ENCODE assay signal across 25 cellular contexts in genomic region chr16:27127293-27127692, GRCh38.
DNase-seq lines count a peak whose midpoint lies in the region; ATAC-seq and TF ChIP-seq lines count a peak whose summit lies in the region.
"Had no signal": no experiment of that assay in that cellular context is flagged by ENCODE, and none has a peak within 500 bp of the region (broad histone marks: within the 10 kb centered on the region; RNA-seq: fewer than 3 reads in every experiment).

No MANE protein-coding gene starts in this region.

- DNase-seq in AG04449 (ENCODE audit: low read depth, low spot score) (peak; percentile 60), EL (peak; percentile 24), RPMI7951 (ENCODE audit: low read depth) (peak; percentile 30), fibroblast of pulmonary artery (ENCODE audit: low read depth) (peak; percentile 5), NCI-H128 (lab: John Stamatoyannopoulos, UW; ENCODE audit: unreplicated experiment) (no peak), 8988T (no peak), UCSD-AML1 (lab: John Stamatoyannopoulos, UW; ENCODE audit: unreplicated experiment) (no peak)
- DNase-seq: activated CD4-positive, alpha-beta T cell treated with anti-CD3 and anti-CD28 coated beads, Interleukin-2, amount 10 ng/mL, durations not matched to agents 7 days and 5 days; activated CD8-positive, alpha-beta memory T cell treated with anti-CD3 and anti-CD28 coated beads, Interleukin-2, amount 10 ng/mL, durations not matched to agents 7 days and 5 days; activated naive CD4-positive, alpha-beta T cell treated with anti-CD3 and anti-CD28 coated beads for 36 hours; activated T-cell treated with anti-CD3 and anti-CD28 coated beads, Interleukin-2, amount 50 U/mL, for 72 hours; amniotic stem cell; heart left ventricle; Karpas-422; MV-4-11; NCI-H187; NCI-H226; NCI-H82; nucleus accumbens; upper lobe of right lung; WERI-Rb-1 had no signal

- TF ChIP-seq CTCF in AG04449 (IDR thresholded peaks at IDR 0.05; ENCODE audit: insufficient read depth, low read length, missing control alignments) (no peak), fibroblast of pulmonary artery (IDR thresholded peaks at IDR 0.05; ENCODE audit: low read length, missing control alignments) (no peak)

- POLR2A ChIA-PET in AG04449 (lab: Yijun Ruan, JAX): no interaction called here

- CTCF ChIA-PET in AG04449 (lab: Yijun Ruan, JAX): interaction anchor here (0.7 to 1.9 kb wide), 5 partner anchors 17 to 240 kb away, joined by 3 to 12 read pairs (median 3); no protein-coding TSS in a partner anchor

- ATAC-seq in HG02642 (IDR thresholded peaks at IDR 0.05; ENCODE audit: poor library complexity, unreplicated experiment): no peak
- ATAC-seq: activated CD8-positive, alpha-beta memory T cell treated with anti-CD3 and anti-CD28 coated beads, Interleukin-2, amount 10 ng/mL, durations not matched to agents 7 days and 5 days; activated T-cell treated with anti-CD3 and anti-CD28 coated beads, Interleukin-2, amount 50 U/mL, for 72 hours; heart left ventricle; left lobe of liver; upper lobe of right lung had no signal

- H3K4me3 ChIP-seq in AG04449 (ENCODE audit: low read depth, low read length): no peak overlapping the region
- H3K4me3 ChIP-seq in fibroblast of pulmonary artery (replicated peaks; ENCODE audit: low read depth, low read length): no peak overlapping the region
- H3K4me3 ChIP-seq: cardiac muscle cell, heart left ventricle, skin epidermis, upper lobe of right lung had no signal

Comparison
In these comparisons a context has a peak if more than half of its experiments do, and no peak if none do; other contexts are left out.
1. DNase-seq: peak in AG04449 (single experiment), EL (single experiment), RPMI7951 (single experiment) and fibroblast of pulmonary artery (single experiment); none in NCI-H128 (single experiment), 8988T (single experiment) and UCSD-AML1 (single experiment).